In genomic region chr17:28929769-28930168, GRCh38 we compare ENCODE assay signal across 16 cellular contexts. TPM values are rescaled to one million over a fixed set of nuclear protein-coding genes. Genes with fewer than 3 reads are reported as not detected.
A peak's percentile ranks its signal among the peaks of the same experiment; 100 is the strongest.
DNase-seq lines count a peak whose midpoint lies in the region; ATAC-seq lines count a peak whose summit lies in the region.
"Had no signal": no experiment of that assay in that cellular context is flagged by ENCODE, and none has a peak within 500 bp of the region (broad histone marks: within the 10 kb centered on the region; RNA-seq: fewer than 3 reads in every experiment).

No MANE protein-coding gene starts in this region.

- H3K27ac Mint-ChIP-seq in activated CD4-positive, alpha-beta memory T cell treated with anti-CD3 and anti-CD28 coated beads for 36 hours = peak overlapping the region; percentile 18
- H3K27ac Mint-ChIP-seq in activated CD4-positive, alpha-beta memory T cell treated with anti-CD3 and anti-CD28 coated beads, Interleukin-2, amount 10 ng/mL, durations not matched to agents 7 days and 5 days = no peak overlapping the region
- peak overlapping the region; percentile 48 to 93 (median 82) for H3K27ac Mint-ChIP-seq in CD8-positive, alpha-beta memory T cell
- peak overlapping the region; percentile 71 for H3K27ac Mint-ChIP-seq in activated T-helper 17 cell treated with anti-CD3 and anti-CD28 coated beads, Interleukin-2, amount 50 U/mL, for 72 hours
- peak overlapping the region; percentile 13 to 36 for H3K27ac Mint-ChIP-seq in natural killer cell treated with Interleukin-12 subunit alpha and Interleukin-12 subunit beta and Interleukin-15 and Interleukin-18, amount 100 ng/mL, for 72 hours

- intact Hi-C loops in activated CD4-positive, alpha-beta memory T cell treated with anti-CD3 and anti-CD28 coated beads for 36 hours (cut with micrococcal nuclease) = no loop called here

- in situ Hi-C loops in G401 (cut with HindIII; ENCODE audit: low sequenced_read_pairs) = no loop called here

- peaks cover 58% of the 10 kb centered on the region for H3K4me1 Mint-ChIP-seq in activated CD4-positive, alpha-beta memory T cell treated with anti-CD3 and anti-CD28 coated beads for 36 hours (ENCODE audit: low read depth)
- peaks cover 50% of the 10 kb centered on the region for H3K4me1 Mint-ChIP-seq in activated CD4-positive, alpha-beta memory T cell treated with anti-CD3 and anti-CD28 coated beads, Interleukin-2, amount 10 ng/mL, durations not matched to agents 7 days and 5 days
- H3K4me1 Mint-ChIP-seq in CD8-positive, alpha-beta memory T cell = peaks cover 59 to 84% (median 75%) of the 10 kb centered on the region in 3 donors
- peaks cover 44% of the 10 kb centered on the region for H3K4me1 Mint-ChIP-seq in activated T-helper 17 cell treated with anti-CD3 and anti-CD28 coated beads, Interleukin-2, amount 50 U/mL, for 72 hours
- H3K4me1 Mint-ChIP-seq in natural killer cell treated with Interleukin-12 subunit alpha and Interleukin-12 subunit beta and Interleukin-15 and Interleukin-18, amount 100 ng/mL, for 72 hours (ENCODE audit: low read depth in 2 of 2) = peaks cover 44 to 50% of the 10 kb centered on the region in 2 donors

- no peak for DNase-seq in activated CD4-positive, alpha-beta memory T cell treated with anti-CD3 and anti-CD28 coated beads for 36 hours
- no peak for DNase-seq in activated CD4-positive, alpha-beta memory T cell treated with anti-CD3 and anti-CD28 coated beads, Interleukin-2, amount 10 ng/mL, durations not matched to agents 7 days and 5 days
- no peak for DNase-seq in CD8-positive, alpha-beta memory T cell
- no peak for DNase-seq in natural killer cell treated with Interleukin-12 subunit alpha and Interleukin-12 subunit beta and Interleukin-15 and Interleukin-18, amount 100 ng/mL, for 72 hours (ENCODE audit: low spot score)
- DNase-seq in Kasumi-1 (lab: John Stamatoyannopoulos, UW) (no peak), G401 (ENCODE audit: low spot score) (no peak), NCI-H1694 treated with DMSO at 0.1 percent for 48 hours (lab: John Stamatoyannopoulos, UW) (no peak)
- DNase-seq: activated CD4-positive, CD25-positive, alpha-beta regulatory T cell treated with anti-CD3 and anti-CD28 coated beads, Interleukin-2, amount 50 U/mL, for 72 hours; central memory CD4-positive, alpha-beta T cell; NCI-H187; NCI-H345; SIG-M5; spleen; stimulated activated CD4-positive, alpha-beta T cell treated with anti-CD3 and anti-CD28 coated beads, Interleukin-4, amount 100 ng/mL, for 4 hours; T-helper 9 cell had no signal

- no peaks in the 10 kb centered on the region for H3K36me3 ChIP-seq in CD8-positive, alpha-beta memory T cell (ENCODE audit: insufficient read depth, low read length)

- POLR2A ChIA-PET in activated CD4-positive, alpha-beta memory T cell treated with anti-CD3 and anti-CD28 coated beads for 36 hours (lab: Charles Lee) = no interaction called here
- POLR2A ChIA-PET in activated CD4-positive, alpha-beta memory T cell treated with anti-CD3 and anti-CD28 coated beads, Interleukin-2, amount 10 ng/mL, durations not matched to agents 7 days and 5 days (lab: Charles Lee) = interaction anchor here (1.3 kb wide), 1 partner anchor 16 kb away, joined by 3 read pairs; no protein-coding TSS in a partner anchor
- POLR2A ChIA-PET in CD8-positive, alpha-beta memory T cell (lab: Charles Lee) = interaction anchor here (0.6 to 5.5 kb wide), 3 partner anchors 17 to 161 kb away, joined by 3 to 63 read pairs (median 12); partner anchors contain the start of gene PHF12

- peaks cover 42% of the 10 kb centered on the region for H3K36me3 Mint-ChIP-seq in activated CD4-positive, alpha-beta memory T cell treated with anti-CD3 and anti-CD28 coated beads for 36 hours
- peaks cover 83% of the 10 kb centered on the region for H3K36me3 Mint-ChIP-seq in activated CD4-positive, alpha-beta memory T cell treated with anti-CD3 and anti-CD28 coated beads, Interleukin-2, amount 10 ng/mL, durations not matched to agents 7 days and 5 days (ENCODE audit: low read depth)
- peaks cover 6 to 61% (median 16%) of the 10 kb centered on the region in 3 donors for H3K36me3 Mint-ChIP-seq in CD8-positive, alpha-beta memory T cell
- peaks cover 71% of the 10 kb centered on the region for H3K36me3 Mint-ChIP-seq in activated T-helper 17 cell treated with anti-CD3 and anti-CD28 coated beads, Interleukin-2, amount 50 U/mL, for 72 hours (ENCODE audit: low read depth)
- peaks cover 22% of the 10 kb centered on the region for H3K36me3 Mint-ChIP-seq in natural killer cell treated with Interleukin-12 subunit alpha and Interleukin-12 subunit beta and Interleukin-15 and Interleukin-18, amount 100 ng/mL, for 72 hours

- ATAC-seq in activated T-helper 17 cell treated with anti-CD3 and anti-CD28 coated beads, Interleukin-2, amount 50 U/mL, for 72 hours (replicated peaks) = no peak
- ATAC-seq in natural killer cell treated with Interleukin-12 subunit alpha and Interleukin-12 subunit beta and Interleukin-15 and Interleukin-18, amount 100 ng/mL, for 72 hours = no peak

- no peaks in the 10 kb centered on the region for H3K27me3 ChIP-seq in CD8-positive, alpha-beta memory T cell (ENCODE audit: insufficient read depth, low read length, poor library complexity, severe bottlenecking)
- H3K27me3 ChIP-seq: spleen had no signal

- peaks cover 54% of the 10 kb centered on the region for H3K4me1 ChIP-seq in CD8-positive, alpha-beta memory T cell (ENCODE audit: insufficient read depth, low read length)

- no peak overlapping the region for H3K4me3 ChIP-seq in CD8-positive, alpha-beta memory T cell (ENCODE audit: low read length)
- H3K4me3 ChIP-seq: spleen had no signal

- H3K27ac ChIP-seq in CD8-positive, alpha-beta memory T cell (ENCODE audit: low read depth, low read length) = no peak overlapping the region

- H3K4me3 Mint-ChIP-seq in activated CD4-positive, alpha-beta memory T cell treated with anti-CD3 and anti-CD28 coated beads for 36 hours = no peak overlapping the region
- no peak overlapping the region for H3K4me3 Mint-ChIP-seq in activated CD4-positive, alpha-beta memory T cell treated with anti-CD3 and anti-CD28 coated beads, Interleukin-2, amount 10 ng/mL, durations not matched to agents 7 days and 5 days
- H3K4me3 Mint-ChIP-seq in CD8-positive, alpha-beta memory T cell = peak overlapping the region in 1 of 7 donors; percentile 2
- H3K4me3 Mint-ChIP-seq in activated T-helper 17 cell treated with anti-CD3 and anti-CD28 coated beads, Interleukin-2, amount 50 U/mL, for 72 hours = peak overlapping the region; percentile 19
- H3K4me3 Mint-ChIP-seq in natural killer cell treated with Interleukin-12 subunit alpha and Interleukin-12 subunit beta and Interleukin-15 and Interleukin-18, amount 100 ng/mL, for 72 hours = no peak overlapping the region

- H3K9me3 Mint-ChIP-seq in activated CD4-positive, alpha-beta memory T cell treated with anti-CD3 and anti-CD28 coated beads for 36 hours = peaks cover 20% of the 10 kb centered on the region
- H3K9me3 Mint-ChIP-seq in activated CD4-positive, alpha-beta memory T cell treated with anti-CD3 and anti-CD28 coated beads, Interleukin-2, amount 10 ng/mL, durations not matched to agents 7 days and 5 days = peaks cover 10% of the 10 kb centered on the region
- peaks cover 0 to 4% (median 0%) of the 10 kb centered on the region in 5 donors for H3K9me3 Mint-ChIP-seq in CD8-positive, alpha-beta memory T cell
- H3K9me3 Mint-ChIP-seq in activated T-helper 17 cell treated with anti-CD3 and anti-CD28 coated beads, Interleukin-2, amount 50 U/mL, for 72 hours = peaks cover 6% of the 10 kb centered on the region
- peaks cover 3% of the 10 kb centered on the region for H3K9me3 Mint-ChIP-seq in natural killer cell treated with Interleukin-12 subunit alpha and Interleukin-12 subunit beta and Interleukin-15 and Interleukin-18, amount 100 ng/mL, for 72 hours

- CTCF ChIA-PET in activated CD4-positive, alpha-beta memory T cell treated with anti-CD3 and anti-CD28 coated beads for 36 hours (lab: Charles Lee) = interaction anchor here (0.7 to 1.4 kb wide), 9 partner anchors 12 to 188 kb away, joined by 3 to 4 read pairs (median 3); no protein-coding TSS in a partner anchor
- CTCF ChIA-PET in activated CD4-positive, alpha-beta memory T cell treated with anti-CD3 and anti-CD28 coated beads, Interleukin-2, amount 10 ng/mL, durations not matched to agents 7 days and 5 days (lab: Charles Lee) = interaction anchor here (1.6 kb wide), 2 partner anchors 16 to 28 kb away, joined by 4 to 6 read pairs; no protein-coding TSS in a partner anchor
- CTCF ChIA-PET in CD8-positive, alpha-beta memory T cell (lab: Charles Lee) = interaction anchor here (0.6 to 5.7 kb wide), 5 partner anchors 14 to 166 kb away, joined by 3 to 31 read pairs (median 3); no protein-coding TSS in a partner anchor

- no peaks in the 10 kb centered on the region for H3K9me3 ChIP-seq in CD8-positive, alpha-beta memory T cell (ENCODE audit: low read length)
- H3K9me3 ChIP-seq: spleen had no signal

- no peaks in the 10 kb centered on the region for H3K27me3 Mint-ChIP-seq in activated CD4-positive, alpha-beta memory T cell treated with anti-CD3 and anti-CD28 coated beads for 36 hours
- no peaks in the 10 kb centered on the region for H3K27me3 Mint-ChIP-seq in activated CD4-positive, alpha-beta memory T cell treated with anti-CD3 and anti-CD28 coated beads, Interleukin-2, amount 10 ng/mL, durations not matched to agents 7 days and 5 days
- no peaks in the 10 kb centered on the region for H3K27me3 Mint-ChIP-seq in CD8-positive, alpha-beta memory T cell
- no peaks in the 10 kb centered on the region for H3K27me3 Mint-ChIP-seq in activated T-helper 17 cell treated with anti-CD3 and anti-CD28 coated beads, Interleukin-2, amount 50 U/mL, for 72 hours
- no peaks in the 10 kb centered on the region for H3K27me3 Mint-ChIP-seq in natural killer cell treated with Interleukin-12 subunit alpha and Interleukin-12 subunit beta and Interleukin-15 and Interleukin-18, amount 100 ng/mL, for 72 hours

RNA-seq across cellular contexts. Expression of gene PHF12, which starts 21.5 kb away (rescaled TPM):
- 10 to 100 TPM; 44.0 to 44.8 TPM for total RNA-seq in activated CD4-positive, alpha-beta memory T cell treated with anti-CD3 and anti-CD28 coated beads for 36 hours
- total RNA-seq in activated CD4-positive, alpha-beta memory T cell treated with anti-CD3 and anti-CD28 coated beads, Interleukin-2, amount 10 ng/mL, durations not matched to agents 7 days and 5 days = 10 to 100 TPM; 75.6 to 78.8 TPM
- 10 to 100 TPM; 58.1 to 62.1 TPM for total RNA-seq in CD8-positive, alpha-beta memory T cell
- 11.6 TPM for polyA plus RNA-seq in CD8-positive, alpha-beta memory T cell
- 10 to 100 TPM; 56.9 to 60.2 TPM for total RNA-seq in activated T-helper 17 cell treated with anti-CD3 and anti-CD28 coated beads, Interleukin-2, amount 50 U/mL, for 72 hours
- total RNA-seq in natural killer cell treated with Interleukin-12 subunit alpha and Interleukin-12 subunit beta and Interleukin-15 and Interleukin-18, amount 100 ng/mL, for 72 hours = 10 to 100 TPM; 68.0 to 72.2 TPM
- total RNA-seq in G401 (2014; rRNA removed; shearing (Covaris generic)) = 26.8 and 48.5 TPM in 2 replicates

RNA-seq across cellular contexts. Expression of gene DHRS13, which starts 26.9 kb away (rescaled TPM):
- total RNA-seq in activated CD4-positive, alpha-beta memory T cell treated with anti-CD3 and anti-CD28 coated beads for 36 hours = 10 to 100 TPM; 18.0 to 20.6 TPM
- 10 to 100 TPM; 25.2 to 25.7 TPM for total RNA-seq in activated CD4-positive, alpha-beta memory T cell treated with anti-CD3 and anti-CD28 coated beads, Interleukin-2, amount 10 ng/mL, durations not matched to agents 7 days and 5 days
- total RNA-seq in CD8-positive, alpha-beta memory T cell = 10 to 100 TPM; 32.6 to 34.7 TPM
- 26.5 TPM for polyA plus RNA-seq in CD8-positive, alpha-beta memory T cell
- 10 to 100 TPM; 24.9 to 82.1 TPM for total RNA-seq in activated T-helper 17 cell treated with anti-CD3 and anti-CD28 coated beads, Interleukin-2, amount 50 U/mL, for 72 hours
- total RNA-seq in natural killer cell treated with Interleukin-12 subunit alpha and Interleukin-12 subunit beta and Interleukin-15 and Interleukin-18, amount 100 ng/mL, for 72 hours = 10 to 100 TPM; 22.5 to 26.1 TPM
- total RNA-seq in G401 (2014; rRNA removed; shearing (Covaris generic)) = 24.7 and 30.9 TPM in 2 replicates

RNA-seq across cellular contexts. Expression of gene FLOT2, which starts 32.2 kb away (rescaled TPM):
- total RNA-seq in activated CD4-positive, alpha-beta memory T cell treated with anti-CD3 and anti-CD28 coated beads for 36 hours = 100 to 1,000 TPM; 110 to 118 TPM
- total RNA-seq in activated CD4-positive, alpha-beta memory T cell treated with anti-CD3 and anti-CD28 coated beads, Interleukin-2, amount 10 ng/mL, durations not matched to agents 7 days and 5 days = 100 to 1,000 TPM; 193 to 200 TPM
- 100 to 1,000 TPM; 113 to 115 TPM for total RNA-seq in CD8-positive, alpha-beta memory T cell
- polyA plus RNA-seq in CD8-positive, alpha-beta memory T cell = 268 TPM
- 100 to 1,000 TPM in 1 of 2 donors, 10 to 100 TPM in 1; 85.8 to 113 TPM for total RNA-seq in activated T-helper 17 cell treated with anti-CD3 and anti-CD28 coated beads, Interleukin-2, amount 50 U/mL, for 72 hours
- 10 to 100 TPM; 79.3 to 95.8 TPM for total RNA-seq in natural killer cell treated with Interleukin-12 subunit alpha and Interleukin-12 subunit beta and Interleukin-15 and Interleukin-18, amount 100 ng/mL, for 72 hours
- 57.5 and 59.7 TPM in 2 replicates for total RNA-seq in G401 (2014; rRNA removed; shearing (Covaris generic))
